31 cellular contexts compared by ENCODE assay signal in genomic region chr7:129118182-129118581, GRCh38. TPM values are rescaled to one million over a fixed set of nuclear protein-coding genes. Genes with fewer than 3 reads are reported as not detected.
A peak's percentile ranks its signal among the peaks of the same experiment; 100 is the strongest.
DNase-seq lines count a peak whose midpoint lies in the region; ATAC-seq, FAIRE-seq and TF ChIP-seq lines count a peak whose summit lies in the region.
"Had no signal": no experiment of that assay in that cellular context is flagged by ENCODE, and none has a peak within 500 bp of the region (broad histone marks: within the 10 kb centered on the region; RNA-seq: fewer than 3 reads in every experiment).

No MANE protein-coding gene starts in this region.

- H3K4me1 ChIP-seq in SJCRH30, result no peaks in the 10 kb centered on the region
- no peaks in the 10 kb centered on the region for H3K4me1 ChIP-seq in K562 (replicated peaks in 1 of 2; ENCODE audit: control insufficient read depth in 2 of 2, insufficient read depth in 2 of 2, low read length in 2 of 2)
- H3K4me1 ChIP-seq: A549, BE2C, Caco-2 had no signal

- H3K27me3 ChIP-seq in SJCRH30 (no peaks in the 10 kb centered on the region), K562 (ENCODE audit: control insufficient read depth in 2 of 2, insufficient read depth in 2 of 2, low read length in 2 of 2) (peaks cover 0 to 6% of the 10 kb centered on the region in 2 experiments; a peak in 3 of 5 replicates)
- H3K27me3 ChIP-seq: BE2C; BLaER1; BLaER1 treated with 17β-estradiol and CSF1 and Interleukin-3, amounts not matched to agents 10 nM and 100 nM had no signal

- intact Hi-C loops in K562 (cut with micrococcal nuclease), result no loop called here

- TF ChIP-seq EP300 in K562 (IDR thresholded peaks at IDR 0.05; ENCODE audit: low read length), result no peak

- no peak overlapping the region for H3K9ac ChIP-seq in K562 (ENCODE audit: insufficient read depth in 1 of 2, low read depth in 2 of 2, low read length in 2 of 2)
- H3K9ac ChIP-seq: BLaER1; BLaER1 treated with 17β-estradiol and CSF1 and Interleukin-3, amounts not matched to agents 10 nM and 100 nM had no signal

- POLR2A ChIA-PET in K562 (lab: Yijun Ruan, JAX), result interaction anchor here (0.8 kb wide), 1 partner anchor 187 kb away, joined by 3 read pairs; no protein-coding TSS in a partner anchor

- H3K79me2 ChIP-seq in K562 (ENCODE audit: control insufficient read depth, insufficient read depth, low read length), result no peaks in the 10 kb centered on the region

- BruUV-seq in K562 (replicated peaks; lab: Mats Ljungman, UMichigan), result no TSS peak

- H3K9me3 ChIP-seq in SJCRH30 (replicated peaks) (peaks cover 4% of the 10 kb centered on the region), K562 (replicated peaks; ENCODE audit: control insufficient read depth, insufficient read depth, low read depth, low read length) (peaks cover 7% of the 10 kb centered on the region)

- no peak overlapping the region for H3K4me2 ChIP-seq in K562 (ENCODE audit: insufficient read depth, low read length)
- H3K4me2 ChIP-seq: A549; BLaER1; BLaER1 treated with 17β-estradiol and CSF1 and Interleukin-3, amounts not matched to agents 10 nM and 100 nM had no signal

- 3% methylated on average over 7 of the region's 7 CpGs for WGBS in K562 (ENCODE audit: insufficient coverage, low coverage, missing lambda C conversion rate)

- no peaks in the 10 kb centered on the region for H4K20me1 ChIP-seq in K562 (replicated peaks; ENCODE audit: control insufficient read depth, insufficient read depth, low read length)
- H4K20me1 ChIP-seq: BLaER1; BLaER1 treated with 17β-estradiol and CSF1 and Interleukin-3, amounts not matched to agents 10 nM and 100 nM had no signal

- no peak for TF ChIP-seq RAD21 in K562 (CRISPR knock-in tag; conservative IDR thresholded peaks at IDR 0.05 in 1 of 2, IDR thresholded peaks at IDR 0.05 in 1 of 2)

- peak; percentile 18 to 41 for DNase-seq in SJCRH30
- DNase-seq in K562 (ENCODE audit: extremely low read depth in 1 of 4, low spot score in 3 of 4), result peak in 1 of 4 experiments; percentile 43
- DNase-seq in frontal cortex (ENCODE audit: low spot score in 2 of 2), result no peak
- no peak for DNase-seq in AG08396 (ENCODE audit: low spot score)
- DNase-seq: 8988T; ACHN; AML-193; BE2C; C1 segment of cervical spinal cord; Caco-2; Calu3; CD4-positive, alpha-beta memory T cell; CD4-positive, alpha-beta T cell; CD4-positive, CD25-positive, alpha-beta regulatory T cell; CD8-positive, alpha-beta memory T cell; CD8-positive, alpha-beta T cell; COR-L47; DMS 273 treated with DMSO at 0.1 percent for 48 hours; DMS153; DMS53; DMS79; DMS79 treated with DMSO at 0.1 percent for 48 hours; DND-41; EL had no signal

- TF ChIP-seq CTCF in K562 (IDR thresholded peaks at IDR 0.05 in 2 of 3, conservative IDR thresholded peaks at IDR 0.05 in 1 of 3; ENCODE audit: insufficient read depth in 2 of 3, low read depth in 1 of 3, low read length in 3 of 3), result no peak

- in situ Hi-C loops in K562 (cut with MboI), result no loop called here

- H3K27ac ChIP-seq in SJCRH30 (no peak overlapping the region), K562 (ENCODE audit: extremely low read depth, low read depth, low read length) (no peak overlapping the region)
- H3K27ac ChIP-seq: 22Rv1; A549; BLaER1; BLaER1 treated with 17β-estradiol and CSF1 and Interleukin-3, amounts not matched to agents 10 nM and 100 nM; C4-2B had no signal

- CTCF ChIA-PET in K562 (lab: Yijun Ruan, JAX; ENCODE audit: low intra/inter-chr PET ratio), result no interaction called here

- H3K36me3 ChIP-seq in SJCRH30 (no peaks in the 10 kb centered on the region), K562 (ENCODE audit: control insufficient read depth, insufficient read depth, low read length) (no peaks in the 10 kb centered on the region)
- H3K36me3 ChIP-seq: BE2C, BLaER1 had no signal

- FAIRE-seq in K562 (lab: Jason Lieb, UNC) (no peak), frontal cortex (lab: Jason Lieb, UNC) (no peak)
- FAIRE-seq: A204.1, A549, D721Med had no signal

- no peak for TF ChIP-seq POLR2A in K562 (conservative IDR thresholded peaks at IDR 0.05)

- H3K4me3 ChIP-seq in SJCRH30 (no peak overlapping the region), K562 (no peak overlapping the region)
- H3K4me3 ChIP-seq: A549; BLaER1; BLaER1 treated with 17β-estradiol and CSF1 and Interleukin-3, amounts not matched to agents 10 nM and 100 nM had no signal

- no peaks in the 10 kb centered on the region for H3K9me1 ChIP-seq in K562 (ENCODE audit: control insufficient read depth, insufficient read depth, low read length)

- peak; percentile 56 for ATAC-seq in K562
- ATAC-seq: A549; CD8-positive, alpha-beta T cell had no signal

- H2AFZ ChIP-seq in K562 (ENCODE audit: low read depth, low read length), result no peak overlapping the region

TF ChIP-seq in K562, 482 proteins besides CTCF, POLR2A, EP300 and RAD21 (continues in another document):
- TF ChIP-seq YY1 (IDR thresholded peaks at IDR 0.05; ENCODE audit: borderline replicate concordance in 1 of 3, control insufficient read depth in 1 of 3, extremely low read depth in 1 of 3, insufficient read depth in 3 of 3, insufficient read length in 1 of 3, insufficient replicate concordance in 2 of 3, low read depth in 1 of 3, low read length in 2 of 3), result no peak
- no peak for TF ChIP-seq SAP30 (IDR thresholded peaks at IDR 0.05; ENCODE audit: borderline replicate concordance, insufficient read depth, low read depth, low read length, poor library complexity, severe bottlenecking)
- TF ChIP-seq ZNF609 (CRISPR knock-in tag; IDR thresholded peaks at IDR 0.05; ENCODE audit: borderline replicate concordance), result no peak
- no peak for TF ChIP-seq SREBF2 (CRISPR knock-in tag; IDR thresholded peaks at IDR 0.05)
- no peak for TF ChIP-seq ZNF224 (CRISPR knock-in tag; IDR thresholded peaks at IDR 0.05)
- TF ChIP-seq PCBP2 (IDR thresholded peaks at IDR 0.05; ENCODE audit: low read depth, low read length, poor library complexity, severe bottlenecking), result no peak
- TF ChIP-seq ZFPM2 (CRISPR knock-in tag; IDR thresholded peaks at IDR 0.05), result no peak
- TF ChIP-seq LCOR (CRISPR knock-in tag; IDR thresholded peaks at IDR 0.05), result no peak
- TF ChIP-seq NFIC (IDR thresholded peaks at IDR 0.05), result no peak
- no peak for TF ChIP-seq POLR2AphosphoS5 (IDR thresholded peaks at IDR 0.05; ENCODE audit: control insufficient read depth, insufficient read depth, low read depth, low read length)
- no peak for TF ChIP-seq RFX7 (CRISPR knock-in tag; IDR thresholded peaks at IDR 0.05)

RNA-seq across cellular contexts. Expression of gene TSPAN33, which starts 26.3 kb away (rescaled TPM):
- total RNA-seq in SJCRH30 (2014; rRNA removed; shearing (Covaris generic)), result 47.8 and 49.1 TPM in 2 replicates
- total RNA-seq in K562 (2011; cell fraction: chromatin; rRNA removed; ENCODE audit: low replicate concordance), result 1.5 and 3.2 TPM in 2 replicates
- 1.3 and 3.2 TPM in 2 replicates for total RNA-seq in K562 (2011; cell fraction: nucleolus; rRNA removed)
- total RNA-seq in K562 (2011; cell fraction: nucleoplasm; rRNA removed), result 2.9 and 3.9 TPM in 2 replicates
- total RNA-seq in K562 (2014; rRNA removed) (0.20 and 0.23 TPM in 2 replicates), K562 (2014; rRNA removed; fragmentation: Illumina TruSeq; extraction: Trizol) (0.19 and 0.25 TPM in 2 replicates), K562 (2015; rRNA removed; fragmentation: Illumina TruSeq; extraction: Trizol) (not detected in 2 replicates), K562 (2021) (0.27 and 0.76 TPM in 2 replicates), frontal cortex (4.1 TPM)
- polyA plus RNA-seq in K562 (2011; rRNA removed) (1.2 and 1.5 TPM in 2 replicates), K562 (2014; fragmentation: Illumina TruSeq; extraction: Trizol) (0.21 and 0.42 TPM in 2 replicates), K562 (2014; fragmentation: Nextera tagmentation; extraction: Ambion mirVana) (under 1 TPM in 1 of 2 experiments, not detected in 1; 0.03 TPM), K562 (2014; rRNA removed) (0.19 TPM in 1 of 2 replicates, not detected in the other)
- 1.6 and 1.7 TPM in 2 replicates for polyA plus RNA-seq in K562 (2011; cell fraction: cytosol; rRNA removed)
- 1.3 and 1.6 TPM in 2 replicates for polyA plus RNA-seq in K562 (2011; cell fraction: nucleus; rRNA removed)
- 0.16 and 0.30 TPM in 2 replicates for polyA plus RNA-seq in K562 (2012)
- polyA minus RNA-seq in K562 (2011; rRNA and poly(A)+ RNA removed), result 1.1 and 1.6 TPM in 2 replicates
- 1.2 and 1.3 TPM in 2 replicates for polyA minus RNA-seq in K562 (2011; cell fraction: cytosol; rRNA and poly(A)+ RNA removed)
- 0.54 and 1.2 TPM in 2 replicates for polyA minus RNA-seq in K562 (2011; cell fraction: nucleus; rRNA and poly(A)+ RNA removed)

Comparison
In these comparisons a context has a peak if more than half of its experiments do, and no peak if none do; other contexts are left out.
1. DNase-seq: peak in SJCRH30 (2 of 2); none in frontal cortex (0 of 2) and AG08396 (single experiment).